17 cellular contexts compared by ENCODE assay signal in the genomic region with DNA sequence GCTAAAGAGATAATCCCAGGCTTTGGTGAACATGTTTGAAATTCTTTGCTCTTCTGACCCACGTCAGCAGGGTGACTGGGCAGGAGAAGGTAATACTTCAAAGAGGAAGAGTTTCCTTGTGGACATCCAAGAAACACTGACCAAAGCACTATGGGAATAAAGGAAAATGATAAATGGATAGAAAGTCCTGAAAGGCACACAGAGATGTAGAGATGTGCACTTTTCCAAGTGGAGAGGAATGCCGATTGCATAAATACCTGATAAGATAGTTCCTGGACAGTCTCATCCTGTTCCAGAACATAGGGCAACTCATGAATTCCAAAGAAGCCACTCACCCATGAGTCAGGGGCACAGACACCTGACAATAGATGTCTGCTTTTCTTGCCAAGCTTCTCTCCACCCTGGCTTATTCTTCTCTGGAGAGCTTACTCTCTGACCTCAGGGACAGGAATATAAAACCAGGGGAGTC.
A peak's percentile ranks its signal among the peaks of the same experiment; 100 is the strongest.
DNase-seq lines count a peak whose midpoint lies in the region; ATAC-seq and TF ChIP-seq lines count a peak whose summit lies in the region.
"Had no signal": no experiment of that assay in that cellular context is flagged by ENCODE, and none has a peak within 500 bp of the region (broad histone marks: within the 10 kb centered on the region; RNA-seq: fewer than 3 reads in every experiment).

No MANE protein-coding gene starts in this region.

- POLR2A ChIA-PET in PC-9 (lab: Charles Lee; ENCODE audit: unreplicated experiment), result interaction anchor here (0.6 to 1.0 kb wide), 2 partner anchors 12 to 59 kb away, joined by 4 to 8 read pairs; no protein-coding TSS in a partner anchor

- no peak overlapping the region for H3K4me3 Mint-ChIP-seq in chondrocyte (ENCODE audit: unreplicated experiment)
- H3K4me3 Mint-ChIP-seq: activated T-cell treated with anti-CD3 and anti-CD28 coated beads, Interleukin-2, amount 50 U/mL, for 4 hours; T-helper 1 cell treated with Interleukin-12 subunit alpha and Interleukin-12 subunit beta and Interleukin-4 antibody, amounts not matched to agents 30 μg/mL and 1 μg/mL, for 36 hours; type B pancreatic cell had no signal

- peaks cover 42% of the 10 kb centered on the region for H3K4me1 ChIP-seq in PC-9 (replicated peaks; ENCODE audit: insufficient read depth)

- TF ChIP-seq CTCF in PC-9 (conservative IDR thresholded peaks at IDR 0.05) (no peak), chondrocyte (IDR thresholded peaks at IDR 0.05) (no peak)

- H4K20me1 ChIP-seq in PC-9 (ENCODE audit: insufficient read depth), result no peaks in the 10 kb centered on the region

- no peak for ATAC-seq in activated CD4-positive, CD25-positive, alpha-beta regulatory T cell treated with anti-CD3 and anti-CD28 coated beads, Interleukin-2, amount 50 U/mL, for 24 hours
- no peak for ATAC-seq in GM19324 (IDR thresholded peaks at IDR 0.05; ENCODE audit: low FRiP score, unreplicated experiment)
- ATAC-seq: activated T-cell treated with anti-CD3 and anti-CD28 coated beads, Interleukin-2, amount 50 U/mL, for 4 hours had no signal

- peaks cover 8% of the 10 kb centered on the region for H3K9me3 Mint-ChIP-seq in chondrocyte (ENCODE audit: low read depth)
- H3K9me3 Mint-ChIP-seq: activated T-cell treated with anti-CD3 and anti-CD28 coated beads, Interleukin-2, amount 50 U/mL, for 4 hours; type B pancreatic cell had no signal

- H3K36me3 ChIP-seq in PC-9 (ENCODE audit: low read depth), result no peaks in the 10 kb centered on the region

- intact Hi-C loops in PC-9 (cut with micrococcal nuclease; ENCODE audit: unreplicated experiment), result loop anchor here (1.0 to 5.0 kb wide), 3 partner anchors 12 to 58 kb away; no protein-coding TSS in a partner anchor

- H3K4me1 Mint-ChIP-seq in chondrocyte (ENCODE audit: low read depth), result peaks cover 34% of the 10 kb centered on the region

- no peaks in the 10 kb centered on the region for H3K79me2 ChIP-seq in PC-9 (ENCODE audit: low read depth)

- DNase-seq in EH (ENCODE audit: low read depth), result peak; percentile 68
- DNase-seq in PC-9, result peak; percentile 69 to 87
- no peak for DNase-seq in chondrocyte (ENCODE audit: low spot score)
- DNase-seq in kidney tubule cell (ENCODE audit: low spot score), result peak; percentile 97
- no peak for DNase-seq in NCI-H82 (lab: John Stamatoyannopoulos, UW)
- no peak for DNase-seq in NCI-H1930 (lab: John Stamatoyannopoulos, UW)
- DNase-seq: activated CD4-positive, alpha-beta T cell treated with anti-CD3 and anti-CD28 coated beads for 48 hours; activated T-cell treated with anti-CD3 and anti-CD28 coated beads, Interleukin-2, amount 50 U/mL, for 4 hours; AML-193; amniotic stem cell; cortex of kidney; NCI-H1048; stimulated activated CD4-positive, alpha-beta T cell treated with anti-CD3 and anti-CD28 coated beads, Interleukin-4, amount 100 ng/mL, for 1 hour had no signal

- H3K36me3 Mint-ChIP-seq in chondrocyte (ENCODE audit: low read depth), result peaks cover 2% of the 10 kb centered on the region
- H3K36me3 Mint-ChIP-seq: type B pancreatic cell had no signal

- peak overlapping the region; percentile 50 for H3K4me2 ChIP-seq in PC-9

- no peaks in the 10 kb centered on the region for H3K27me3 ChIP-seq in PC-9 (ENCODE audit: insufficient read depth, low read depth)

- H3K27ac Mint-ChIP-seq in chondrocyte (ENCODE audit: unreplicated experiment), result peak overlapping the region; percentile 41
- H3K27ac Mint-ChIP-seq: T-helper 1 cell treated with Interleukin-12 subunit alpha and Interleukin-12 subunit beta and Interleukin-4 antibody, amounts not matched to agents 30 μg/mL and 1 μg/mL, for 36 hours; type B pancreatic cell had no signal

- H3K27me3 Mint-ChIP-seq in chondrocyte (ENCODE audit: low read depth), result no peaks in the 10 kb centered on the region

- H3K9me2 ChIP-seq in PC-9 (ENCODE audit: insufficient read depth), result no peaks in the 10 kb centered on the region

- H3F3A ChIP-seq in PC-9 (ENCODE audit: insufficient read depth, low read depth), result peaks cover 21% of the 10 kb centered on the region

- BruUV-seq in PC-9 (replicated peaks; lab: Mats Ljungman, UMichigan), result no TSS peak

- CTCF ChIA-PET in PC-9 (lab: Charles Lee), result interaction anchor here (0.8 to 1.4 kb wide), 3 partner anchors 12 to 441 kb away, joined by 3 to 6 read pairs (median 3); no protein-coding TSS in a partner anchor

- H3K27ac ChIP-seq in PC-9, result peak overlapping the region; percentile 81

- no peak overlapping the region for H3K4me3 ChIP-seq in PC-9

- 0 out of 2 replicates have a peak, but pooled peaks cover 4% of the 10 kb centered on the region for H3K9me3 ChIP-seq in PC-9 (ENCODE audit: insufficient read depth, low read depth)

- H2AFZ ChIP-seq in PC-9, result no peak overlapping the region

Comparison
In these comparisons a context has a peak if more than half of its experiments do, and no peak if none do; other contexts are left out.
1. DNase-seq: peak in EH (single experiment), PC-9 (2 of 2) and kidney tubule cell (single experiment); none in chondrocyte (single experiment), NCI-H82 (single experiment) and NCI-H1930 (0 of 2).